ENCODE assay signal across 1 cellular context in the genomic region with DNA sequence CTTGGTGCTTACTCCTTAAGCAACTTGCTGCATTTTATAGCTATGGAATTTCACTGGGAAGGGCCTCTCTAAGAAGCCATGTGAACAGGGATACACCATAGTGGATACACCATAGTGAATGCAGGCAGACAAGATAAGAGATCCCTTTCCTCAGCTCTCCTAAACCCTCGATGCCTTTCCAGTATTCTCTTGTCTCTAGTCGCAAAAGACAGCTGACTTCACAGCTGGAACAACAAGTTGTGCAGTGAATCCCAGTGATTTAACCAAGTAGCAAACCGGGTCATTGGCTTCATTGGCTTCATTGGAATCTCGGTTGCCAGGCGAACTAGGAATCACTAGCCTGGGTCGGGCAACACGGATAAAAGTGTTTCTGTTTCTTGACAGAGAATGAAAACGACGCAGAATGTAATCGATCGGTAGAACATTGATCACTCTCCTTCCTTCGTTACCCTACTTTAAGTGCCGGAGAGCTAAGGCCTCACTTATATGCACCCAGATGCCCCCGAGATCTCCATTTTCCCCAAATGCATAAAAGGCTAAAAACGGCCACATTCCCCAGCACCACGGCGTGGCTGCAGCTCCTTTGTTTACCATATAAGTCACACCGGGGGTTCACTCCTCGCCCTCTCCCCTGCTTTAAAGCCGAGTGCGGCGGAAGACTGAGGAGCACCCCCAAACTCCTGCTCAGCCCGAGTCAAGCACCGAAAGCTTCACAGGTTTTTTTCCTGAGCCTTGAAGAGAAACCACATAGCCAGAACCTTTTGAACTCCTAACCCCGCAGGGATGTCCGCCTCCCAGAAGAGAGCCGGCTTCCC.
TF ChIP-seq lines count a peak whose summit lies in the region.

No MANE protein-coding gene starts in this region.

TF ChIP-seq in SK-N-SH treated with all-trans-retinoic acid at 6 μM for 48 hours, 23 proteins besides CTCF, POLR2A, EP300 and RAD21 (continued from another document):
- TF ChIP-seq ZFP30 (CRISPR knock-in tag; IDR thresholded peaks at IDR 0.05), result no peak
- no peak for TF ChIP-seq ZNF8 (CRISPR knock-in tag; IDR thresholded peaks at IDR 0.05)
- TF ChIP-seq BACH2 (CRISPR knock-in tag; IDR thresholded peaks at IDR 0.05; ENCODE audit: borderline replicate concordance), result no peak
- TF ChIP-seq, protein P1, sequence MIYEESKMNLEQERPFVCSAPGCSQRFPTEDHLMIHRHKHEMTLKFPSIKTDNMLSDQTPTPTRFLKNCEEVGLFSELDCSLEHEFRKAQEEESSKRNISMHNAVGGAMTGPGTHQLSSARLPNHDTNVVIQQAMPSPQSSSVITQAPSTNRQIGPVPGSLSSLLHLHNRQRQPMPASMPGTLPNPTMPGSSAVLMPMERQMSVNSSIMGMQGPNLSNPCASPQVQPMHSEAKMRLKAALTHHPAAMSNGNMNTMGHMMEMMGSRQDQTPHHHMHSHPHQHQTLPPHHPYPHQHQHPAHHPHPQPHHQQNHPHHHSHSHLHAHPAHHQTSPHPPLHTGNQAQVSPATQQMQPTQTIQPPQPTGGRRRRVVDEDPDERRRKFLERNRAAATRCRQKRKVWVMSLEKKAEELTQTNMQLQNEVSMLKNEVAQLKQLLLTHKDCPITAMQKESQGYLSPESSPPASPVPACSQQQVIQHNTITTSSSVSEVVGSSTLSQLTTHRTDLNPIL (CRISPR knock-in tag; IDR thresholded peaks at IDR 0.05; ENCODE audit: low read depth), result no peak
- no peak for TF ChIP-seq ESRRG (CRISPR knock-in tag; IDR thresholded peaks at IDR 0.05)
- TF ChIP-seq TCF4 (CRISPR knock-in tag; IDR thresholded peaks at IDR 0.05; ENCODE audit: borderline replicate concordance), result no peak
